Comparison of ENCODE assay signal across 8 cellular contexts in the genomic region with DNA sequence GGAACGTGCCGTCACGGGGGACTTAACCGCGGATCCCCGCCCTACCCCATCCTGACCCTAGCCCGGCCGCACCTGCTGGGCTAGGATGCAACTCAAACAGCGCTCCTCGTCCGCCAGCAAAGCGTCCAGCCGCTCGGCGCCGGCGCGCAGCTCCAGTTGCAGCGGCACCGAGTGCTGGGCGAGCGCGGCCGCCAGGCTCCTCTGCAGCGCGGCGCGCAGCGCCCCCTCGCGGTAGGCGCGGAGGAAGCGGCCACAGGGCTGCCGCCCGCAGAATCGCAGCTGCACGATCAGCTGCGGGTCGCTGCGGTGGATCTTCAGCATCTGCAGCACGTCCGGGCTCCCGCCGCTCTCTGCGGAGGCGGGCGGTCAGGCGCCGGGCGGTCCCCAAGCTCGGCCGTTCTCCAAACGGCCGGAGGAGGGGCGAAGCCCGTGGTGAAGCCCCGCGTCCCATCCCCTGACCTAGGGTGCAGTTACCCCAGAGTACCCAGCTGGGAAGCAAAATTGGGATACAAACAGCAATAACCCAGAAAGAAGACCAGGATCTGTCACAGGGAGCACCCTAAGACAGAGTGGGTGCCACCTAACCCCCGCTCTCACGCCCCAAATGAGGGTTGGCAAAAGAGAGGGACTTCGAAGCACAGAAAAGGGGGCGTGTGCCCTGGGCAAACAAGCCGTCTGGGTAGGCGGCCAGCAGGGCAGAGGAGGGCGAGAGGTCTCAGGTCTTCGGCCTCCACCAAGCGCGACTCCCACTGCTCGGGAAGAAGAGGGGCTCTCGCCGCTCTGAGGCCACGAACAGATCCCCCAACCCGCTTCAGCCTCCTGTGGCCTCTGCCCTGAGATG. TPM values are rescaled to one million over a fixed set of nuclear protein-coding genes. Genes with fewer than 3 reads are reported as not detected.
DNase-seq lines count a peak whose midpoint lies in the region; ATAC-seq and TF ChIP-seq lines count a peak whose summit lies in the region.

No MANE protein-coding gene starts in this region.

- no peak overlapping the region for H3K4me2 ChIP-seq in neural cell (ENCODE audit: low read length)

- no peaks in the 10 kb centered on the region for H4K20me1 ChIP-seq in neural cell (ENCODE audit: insufficient read depth)

- no peak overlapping the region for H3K27ac ChIP-seq in neural cell (ENCODE audit: low read length)

- no peaks in the 10 kb centered on the region for H3K9me2 ChIP-seq in neural cell (ENCODE audit: insufficient read depth, low read length)

- H3K27me3 ChIP-seq in neural cell (ENCODE audit: insufficient read depth, low read depth, low read length): peaks cover 100% of the 10 kb centered on the region

- peak; percentile 51 for DNase-seq in Caki2 (ENCODE audit: low read depth)
- DNase-seq in HT1080 (ENCODE audit: low read depth): peak; percentile 32
- peak; percentile 77 for DNase-seq in RKO (ENCODE audit: low spot score)
- DNase-seq in activated T-helper 1 cell treated with anti-CD3 and anti-CD28 coated beads, Interleukin-12 subunit alpha, Interleukin-12 subunit beta, Interleukin-2, Interleukin-4 antibody, amounts not matched to agents 30 ng/mL and 10 ng/mL and 1 ng/mL, durations not matched to agents 14 hours and 24 hours and 36 hours (ENCODE audit: low spot score): peak; percentile 81
- DNase-seq in fibroblast of peridontal ligament (ENCODE audit: extremely low read depth): peak; percentile 64
- DNase-seq in stimulated activated naive CD8-positive, alpha-beta T cell treated with anti-CD3 and anti-CD28 coated beads, Interleukin-15, amount 100 ng/mL, for 72 hours: peak; percentile 82 to 83

- peak overlapping the region; percentile 58 for H3K27ac Mint-ChIP-seq in activated T-helper 1 cell treated with anti-CD3 and anti-CD28 coated beads, Interleukin-12 subunit alpha, Interleukin-12 subunit beta, Interleukin-2, Interleukin-4 antibody, amounts not matched to agents 30 ng/mL and 10 ng/mL and 1 ng/mL, durations not matched to agents 14 hours and 24 hours and 36 hours
- no peak overlapping the region for H3K27ac Mint-ChIP-seq in stimulated activated naive CD8-positive, alpha-beta T cell treated with anti-CD3 and anti-CD28 coated beads, Interleukin-15, amount 100 ng/mL, for 72 hours

- ATAC-seq in stimulated activated naive CD8-positive, alpha-beta T cell treated with anti-CD3 and anti-CD28 coated beads, Interleukin-15, amount 100 ng/mL, for 72 hours: peak; percentile 31
- ATAC-seq in GM21723 (IDR thresholded peaks at IDR 0.05; ENCODE audit: unreplicated experiment): no peak

- peak; percentile 99 for TF ChIP-seq CTCF in neural cell (IDR thresholded peaks at IDR 0.05; ENCODE audit: poor library complexity, severe bottlenecking)

- no peaks in the 10 kb centered on the region for H3K27me3 Mint-ChIP-seq in activated T-helper 1 cell treated with anti-CD3 and anti-CD28 coated beads, Interleukin-12 subunit alpha, Interleukin-12 subunit beta, Interleukin-2, Interleukin-4 antibody, amounts not matched to agents 30 ng/mL and 10 ng/mL and 1 ng/mL, durations not matched to agents 14 hours and 24 hours and 36 hours (ENCODE audit: insufficient read depth)
- peaks cover 50% of the 10 kb centered on the region for H3K27me3 Mint-ChIP-seq in stimulated activated naive CD8-positive, alpha-beta T cell treated with anti-CD3 and anti-CD28 coated beads, Interleukin-15, amount 100 ng/mL, for 72 hours

- peak overlapping the region; percentile 70 for H3K4me3 ChIP-seq in neural cell (ENCODE audit: low read length)

- peak overlapping the region; percentile 41 for H3K9ac ChIP-seq in neural cell (ENCODE audit: low read length)

- H3K9me3 Mint-ChIP-seq in activated T-helper 1 cell treated with anti-CD3 and anti-CD28 coated beads, Interleukin-12 subunit alpha, Interleukin-12 subunit beta, Interleukin-2, Interleukin-4 antibody, amounts not matched to agents 30 ng/mL and 10 ng/mL and 1 ng/mL, durations not matched to agents 14 hours and 24 hours and 36 hours: no peaks in the 10 kb centered on the region
- no peaks in the 10 kb centered on the region for H3K9me3 Mint-ChIP-seq in stimulated activated naive CD8-positive, alpha-beta T cell treated with anti-CD3 and anti-CD28 coated beads, Interleukin-15, amount 100 ng/mL, for 72 hours

- no peak for TF ChIP-seq EP300 in neural cell (conservative IDR thresholded peaks at IDR 0.05; ENCODE audit: poor library complexity, severe bottlenecking)

- peak; percentile 92 for TF ChIP-seq RAD21 in neural cell (conservative IDR thresholded peaks at IDR 0.05)

- no peak overlapping the region for H2AFZ ChIP-seq in neural cell (ENCODE audit: low read depth, low read length)

- H3K79me2 ChIP-seq in neural cell (replicated peaks; ENCODE audit: insufficient read depth, low read length): no peaks in the 10 kb centered on the region

- no peaks in the 10 kb centered on the region for H3K36me3 ChIP-seq in neural cell (ENCODE audit: insufficient read depth, low read length)

- peak overlapping the region; percentile 76 for H3K4me3 Mint-ChIP-seq in activated T-helper 1 cell treated with anti-CD3 and anti-CD28 coated beads, Interleukin-12 subunit alpha, Interleukin-12 subunit beta, Interleukin-2, Interleukin-4 antibody, amounts not matched to agents 30 ng/mL and 10 ng/mL and 1 ng/mL, durations not matched to agents 14 hours and 24 hours and 36 hours
- H3K4me3 Mint-ChIP-seq in stimulated activated naive CD8-positive, alpha-beta T cell treated with anti-CD3 and anti-CD28 coated beads, Interleukin-15, amount 100 ng/mL, for 72 hours: peak overlapping the region; percentile 73 to 83

- H3F3A ChIP-seq in neural cell (ENCODE audit: insufficient read depth, low read length, poor library complexity, severe bottlenecking): no peaks in the 10 kb centered on the region

- H3K4me1 Mint-ChIP-seq in activated T-helper 1 cell treated with anti-CD3 and anti-CD28 coated beads, Interleukin-12 subunit alpha, Interleukin-12 subunit beta, Interleukin-2, Interleukin-4 antibody, amounts not matched to agents 30 ng/mL and 10 ng/mL and 1 ng/mL, durations not matched to agents 14 hours and 24 hours and 36 hours (ENCODE audit: low read depth): peaks cover 66% of the 10 kb centered on the region
- peaks cover 76% of the 10 kb centered on the region for H3K4me1 Mint-ChIP-seq in stimulated activated naive CD8-positive, alpha-beta T cell treated with anti-CD3 and anti-CD28 coated beads, Interleukin-15, amount 100 ng/mL, for 72 hours

- peaks cover 8% of the 10 kb centered on the region for H3K36me3 Mint-ChIP-seq in activated T-helper 1 cell treated with anti-CD3 and anti-CD28 coated beads, Interleukin-12 subunit alpha, Interleukin-12 subunit beta, Interleukin-2, Interleukin-4 antibody, amounts not matched to agents 30 ng/mL and 10 ng/mL and 1 ng/mL, durations not matched to agents 14 hours and 24 hours and 36 hours (ENCODE audit: low read depth)

- H3K9me3 ChIP-seq in neural cell (ENCODE audit: low read length): no peaks in the 10 kb centered on the region

- in situ Hi-C loops in Caki2 (cut with HindIII; ENCODE audit: low pct_unique_long_range_greater_than_20kb, low sequenced_read_pairs): no loop called here

- intact Hi-C loops in activated T-helper 1 cell treated with anti-CD3 and anti-CD28 coated beads, Interleukin-12 subunit alpha, Interleukin-12 subunit beta, Interleukin-2, Interleukin-4 antibody, amounts not matched to agents 30 ng/mL and 10 ng/mL and 1 ng/mL, durations not matched to agents 14 hours and 24 hours and 36 hours (cut with micrococcal nuclease): loop anchor here (1.0 to 5.0 kb wide), 5 partner anchors 137 to 278 kb away; no protein-coding TSS in a partner anchor

RNA-seq across cellular contexts. Expression of a gene that starts 4.2 kb away (rescaled TPM):
- 58.8 and 77.6 TPM in 2 replicates for total RNA-seq in Caki2 (2014; rRNA removed; shearing (Covaris generic); ENCODE audit: low replicate concordance)
- total RNA-seq in HT1080 (2014; rRNA removed; shearing (Covaris generic)): 10.9 and 13.7 TPM in 2 replicates
- polyA plus RNA-seq in HT1080 (2015; cell fraction: cytosol; rRNA removed): 14.3 and 16.3 TPM in 2 replicates
- polyA plus RNA-seq in HT1080 (2015; cell fraction: nucleus; rRNA removed): 17.1 and 23.5 TPM in 2 replicates
- 29.0 TPM in 2 replicates for total RNA-seq in activated T-helper 1 cell treated with anti-CD3 and anti-CD28 coated beads, Interleukin-12 subunit alpha, Interleukin-12 subunit beta, Interleukin-2, Interleukin-4 antibody, amounts not matched to agents 30 ng/mL and 10 ng/mL and 1 ng/mL, durations not matched to agents 14 hours and 24 hours and 36 hours
- polyA plus RNA-seq in neural cell: 0.96 TPM in 1 of 2 replicates, not detected in the other
- not detected in 2 replicates for polyA minus RNA-seq in neural cell

RNA-seq across cellular contexts. Expression of a gene that starts 4.2 kb away (rescaled TPM):
- total RNA-seq in Caki2 (2014; rRNA removed; shearing (Covaris generic); ENCODE audit: low replicate concordance): 19.4 and 26.5 TPM in 2 replicates
- total RNA-seq in HT1080 (2014; rRNA removed; shearing (Covaris generic)): 10.3 and 12.8 TPM in 2 replicates
- 12.4 and 12.6 TPM in 2 replicates for polyA plus RNA-seq in HT1080 (2015; cell fraction: cytosol; rRNA removed)
- polyA plus RNA-seq in HT1080 (2015; cell fraction: nucleus; rRNA removed): 111 and 134 TPM in 2 replicates
- total RNA-seq in activated T-helper 1 cell treated with anti-CD3 and anti-CD28 coated beads, Interleukin-12 subunit alpha, Interleukin-12 subunit beta, Interleukin-2, Interleukin-4 antibody, amounts not matched to agents 30 ng/mL and 10 ng/mL and 1 ng/mL, durations not matched to agents 14 hours and 24 hours and 36 hours: 19.3 and 22.4 TPM in 2 replicates
- 1.2 and 2.8 TPM in 2 replicates for polyA plus RNA-seq in neural cell
- not detected in 2 replicates for polyA minus RNA-seq in neural cell

RNA-seq across cellular contexts. Expression of a gene that starts 4.7 kb away (rescaled TPM):
- 1.1 and 3.3 TPM in 2 replicates for total RNA-seq in Caki2 (2014; rRNA removed; shearing (Covaris generic); ENCODE audit: low replicate concordance)
- total RNA-seq in HT1080 (2014; rRNA removed; shearing (Covaris generic)): 2.8 and 5.6 TPM in 2 replicates
- 3.5 and 4.3 TPM in 2 replicates for polyA plus RNA-seq in HT1080 (2015; cell fraction: cytosol; rRNA removed)
- 3.2 and 4.1 TPM in 2 replicates for polyA plus RNA-seq in HT1080 (2015; cell fraction: nucleus; rRNA removed)
- total RNA-seq in activated T-helper 1 cell treated with anti-CD3 and anti-CD28 coated beads, Interleukin-12 subunit alpha, Interleukin-12 subunit beta, Interleukin-2, Interleukin-4 antibody, amounts not matched to agents 30 ng/mL and 10 ng/mL and 1 ng/mL, durations not matched to agents 14 hours and 24 hours and 36 hours: 6.2 TPM in 2 replicates
- polyA plus RNA-seq in neural cell: not detected in 2 replicates
- polyA minus RNA-seq in neural cell: 0.24 TPM in 1 of 2 replicates, not detected in the other

RNA-seq across cellular contexts. Expression of a gene that starts 9.0 kb away (rescaled TPM):
- 16.5 and 25.6 TPM in 2 replicates for total RNA-seq in Caki2 (2014; rRNA removed; shearing (Covaris generic); ENCODE audit: low replicate concordance)
- 9.0 and 11.0 TPM in 2 replicates for total RNA-seq in HT1080 (2014; rRNA removed; shearing (Covaris generic))
- polyA plus RNA-seq in HT1080 (2015; cell fraction: cytosol; rRNA removed): 2.5 and 4.2 TPM in 2 replicates
- polyA plus RNA-seq in HT1080 (2015; cell fraction: nucleus; rRNA removed): 170 and 196 TPM in 2 replicates
- total RNA-seq in activated T-helper 1 cell treated with anti-CD3 and anti-CD28 coated beads, Interleukin-12 subunit alpha, Interleukin-12 subunit beta, Interleukin-2, Interleukin-4 antibody, amounts not matched to agents 30 ng/mL and 10 ng/mL and 1 ng/mL, durations not matched to agents 14 hours and 24 hours and 36 hours: 30.3 and 36.8 TPM in 2 replicates
- polyA plus RNA-seq in neural cell: 12.7 and 27.9 TPM in 2 replicates
- polyA minus RNA-seq in neural cell: 3.9 and 8.5 TPM in 2 replicates

RNA-seq across cellular contexts. Expression of a gene that starts 14.8 kb away (rescaled TPM):
- 114 and 120 TPM in 2 replicates for total RNA-seq in Caki2 (2014; rRNA removed; shearing (Covaris generic); ENCODE audit: low replicate concordance)
- 18.4 and 22.8 TPM in 2 replicates for total RNA-seq in HT1080 (2014; rRNA removed; shearing (Covaris generic))
- 24.8 and 26.9 TPM in 2 replicates for polyA plus RNA-seq in HT1080 (2015; cell fraction: cytosol; rRNA removed)
- polyA plus RNA-seq in HT1080 (2015; cell fraction: nucleus; rRNA removed): 68.5 and 72.4 TPM in 2 replicates
- total RNA-seq in activated T-helper 1 cell treated with anti-CD3 and anti-CD28 coated beads, Interleukin-12 subunit alpha, Interleukin-12 subunit beta, Interleukin-2, Interleukin-4 antibody, amounts not matched to agents 30 ng/mL and 10 ng/mL and 1 ng/mL, durations not matched to agents 14 hours and 24 hours and 36 hours: 19.0 and 22.9 TPM in 2 replicates
- 8.4 and 17.0 TPM in 2 replicates for polyA plus RNA-seq in neural cell
- polyA minus RNA-seq in neural cell: 1.2 and 1.5 TPM in 2 replicates

Comparison
In these comparisons a context has a peak if more than half of its experiments do, and no peak if none do; other contexts are left out.
1. DNase-seq: peak in every context shown above with its lines; median percentile 82 in stimulated activated naive CD8-positive, alpha-beta T cell treated with anti-CD3 and anti-CD28 coated beads, Interleukin-15, amount 100 ng/mL, for 72 hours; 81 in activated T-helper 1 cell treated with anti-CD3 and anti-CD28 coated beads, Interleukin-12 subunit alpha, Interleukin-12 subunit beta, Interleukin-2, Interleukin-4 antibody, amounts not matched to agents 30 ng/mL and 10 ng/mL and 1 ng/mL, durations not matched to agents 14 hours and 24 hours and 36 hours; 77 in RKO; 64 in fibroblast of peridontal ligament; 51 in Caki2; 32 in HT1080.